1 cellular context compared by ENCODE assay signal in the genomic region with DNA sequence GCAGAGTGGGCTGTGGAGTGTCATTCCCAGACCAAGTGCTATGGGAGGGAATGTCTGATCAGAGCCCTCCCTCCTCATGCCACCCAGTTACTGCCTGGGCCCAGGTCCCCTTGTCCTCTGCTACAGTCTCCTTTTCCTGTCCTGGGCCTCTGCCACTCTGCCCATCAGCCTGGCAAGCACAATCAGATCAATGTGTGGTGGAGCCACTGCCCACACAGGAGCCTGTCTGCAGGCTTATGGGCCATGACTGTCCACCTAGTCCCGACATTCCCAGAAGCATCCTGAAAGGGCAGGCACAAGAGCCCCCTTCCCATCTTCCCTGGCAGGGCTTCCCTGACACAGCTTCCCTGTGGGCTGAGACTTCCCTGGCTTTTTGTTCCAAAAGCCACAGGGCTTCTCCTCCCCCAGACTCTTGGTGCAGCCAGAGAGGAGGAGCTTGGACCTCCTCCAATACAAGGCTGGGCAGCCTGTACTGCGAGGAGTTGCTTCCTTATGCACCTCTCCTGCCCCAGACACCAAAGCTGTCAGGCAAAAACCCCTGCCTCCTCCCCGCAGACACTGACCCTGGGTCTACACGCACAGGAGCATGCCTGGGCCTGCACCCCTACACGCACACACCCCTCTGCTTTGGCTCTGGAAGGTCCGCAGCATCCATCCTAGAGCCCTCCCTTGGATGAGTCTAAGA.
TF ChIP-seq lines count a peak whose summit lies in the region.

No MANE protein-coding gene starts in this region.

TF ChIP-seq in GM12878, 131 proteins besides CTCF, POLR2A, EP300 and RAD21 (continued from another document):
- TF ChIP-seq, protein P1, sequence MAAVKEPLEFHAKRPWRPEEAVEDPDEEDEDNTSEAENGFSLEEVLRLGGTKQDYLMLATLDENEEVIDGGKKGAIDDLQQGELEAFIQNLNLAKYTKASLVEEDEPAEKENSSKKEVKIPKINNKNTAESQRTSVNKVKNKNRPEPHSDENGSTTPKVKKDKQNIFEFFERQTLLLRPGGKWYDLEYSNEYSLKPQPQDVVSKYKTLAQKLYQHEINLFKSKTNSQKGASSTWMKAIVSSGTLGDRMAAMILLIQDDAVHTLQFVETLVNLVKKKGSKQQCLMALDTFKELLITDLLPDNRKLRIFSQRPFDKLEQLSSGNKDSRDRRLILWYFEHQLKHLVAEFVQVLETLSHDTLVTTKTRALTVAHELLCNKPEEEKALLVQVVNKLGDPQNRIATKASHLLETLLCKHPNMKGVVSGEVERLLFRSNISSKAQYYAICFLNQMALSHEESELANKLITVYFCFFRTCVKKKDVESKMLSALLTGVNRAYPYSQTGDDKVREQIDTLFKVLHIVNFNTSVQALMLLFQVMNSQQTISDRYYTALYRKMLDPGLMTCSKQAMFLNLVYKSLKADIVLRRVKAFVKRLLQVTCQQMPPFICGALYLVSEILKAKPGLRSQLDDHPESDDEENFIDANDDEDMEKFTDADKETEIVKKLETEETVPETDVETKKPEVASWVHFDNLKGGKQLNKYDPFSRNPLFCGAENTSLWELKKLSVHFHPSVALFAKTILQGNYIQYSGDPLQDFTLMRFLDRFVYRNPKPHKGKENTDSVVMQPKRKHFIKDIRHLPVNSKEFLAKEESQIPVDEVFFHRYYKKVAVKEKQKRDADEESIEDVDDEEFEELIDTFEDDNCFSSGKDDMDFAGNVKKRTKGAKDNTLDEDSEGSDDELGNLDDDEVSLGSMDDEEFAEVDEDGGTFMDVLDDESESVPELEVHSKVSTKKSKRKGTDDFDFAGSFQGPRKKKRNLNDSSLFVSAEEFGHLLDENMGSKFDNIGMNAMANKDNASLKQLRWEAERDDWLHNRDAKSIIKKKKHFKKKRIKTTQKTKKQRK (IDR thresholded peaks at IDR 0.05; ENCODE audit: low read depth, low read length), result no peak
- no peak for TF ChIP-seq TARDBP (IDR thresholded peaks at IDR 0.05; ENCODE audit: borderline replicate concordance)
- no peak for TF ChIP-seq KLF5 (IDR thresholded peaks at IDR 0.05; ENCODE audit: partially characterized antibody)
- no peak for TF ChIP-seq TCF7 (IDR thresholded peaks at IDR 0.05; ENCODE audit: borderline replicate concordance)
- no peak for TF ChIP-seq SPI1 (IDR thresholded peaks at IDR 0.05; ENCODE audit: borderline replicate concordance, insufficient read depth, low read depth, low read length)
- TF ChIP-seq E2F8 (IDR thresholded peaks at IDR 0.05; ENCODE audit: low read depth, partially characterized antibody), result no peak
- TF ChIP-seq GABPA (IDR thresholded peaks at IDR 0.05; ENCODE audit: low read depth), result no peak
- TF ChIP-seq ETV6 (conservative IDR thresholded peaks at IDR 0.05 in 1 of 2, IDR thresholded peaks at IDR 0.05 in 1 of 2; ENCODE audit: borderline replicate concordance in 1 of 2, low read depth in 1 of 2), result no peak
- TF ChIP-seq IKZF2 (IDR thresholded peaks at IDR 0.05), result no peak
